17 cellular contexts compared by ENCODE assay signal in the genomic region with DNA sequence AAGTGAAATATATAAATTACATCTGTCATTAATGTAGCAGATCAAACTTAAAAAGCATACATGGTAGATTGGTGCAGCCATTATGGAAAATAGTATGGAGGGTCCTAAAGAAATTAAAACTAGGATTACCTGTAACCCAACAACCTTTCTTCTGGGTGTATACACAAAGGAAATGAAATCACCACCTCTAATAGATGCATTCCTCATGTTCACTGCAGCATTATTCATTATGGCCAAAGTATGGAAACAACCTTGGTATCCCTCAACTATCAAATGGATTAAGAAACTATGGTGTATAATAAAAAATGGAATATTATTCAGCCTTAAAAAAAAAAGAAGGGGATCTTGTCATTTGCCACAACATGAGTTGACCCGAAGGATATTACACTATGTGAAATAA. TPM values are rescaled to one million over a fixed set of nuclear protein-coding genes. Genes with fewer than 3 reads are reported as not detected.
DNase-seq lines count a peak whose midpoint lies in the region; ATAC-seq and TF ChIP-seq lines count a peak whose summit lies in the region.
"Had no signal": no experiment of that assay in that cellular context is flagged by ENCODE, and none has a peak within 500 bp of the region (broad histone marks: within the 10 kb centered on the region; RNA-seq: fewer than 3 reads in every experiment).

No MANE protein-coding gene starts in this region.

- intact Hi-C loops in Calu3 (cut with micrococcal nuclease; ENCODE audit: unreplicated experiment) (no loop called here), PC-9 (cut with micrococcal nuclease; ENCODE audit: unreplicated experiment) (loop anchor here (2.0 to 10.0 kb wide), 3 partner anchors 14 to 368 kb away; a partner anchor contains a TSS), esophagus squamous epithelium (cut with DNase I) (no loop called here)

- H2AFZ ChIP-seq in PC-9 (no peak overlapping the region), smooth muscle cell (ENCODE audit: low read depth) (no peak overlapping the region)

- H3K4me3 Mint-ChIP-seq in Calu3 (ENCODE audit: low read depth, unreplicated experiment), result no peak overlapping the region

- POLR2A ChIA-PET in PC-9 (lab: Charles Lee; ENCODE audit: unreplicated experiment), result no interaction called here

- H3K27me3 Mint-ChIP-seq in Calu3 (ENCODE audit: unreplicated experiment), result no peaks in the 10 kb centered on the region
- H3K27me3 Mint-ChIP-seq: CD4-positive, alpha-beta memory T cell had no signal

- no peak for TF ChIP-seq CTCF in Calu3 (IDR thresholded peaks at IDR 0.05; ENCODE audit: unreplicated experiment)
- TF ChIP-seq CTCF in PC-9 (conservative IDR thresholded peaks at IDR 0.05), result no peak
- TF ChIP-seq CTCF in esophagus squamous epithelium (IDR thresholded peaks at IDR 0.05), result no peak
- TF ChIP-seq CTCF in smooth muscle cell (IDR thresholded peaks at IDR 0.05; ENCODE audit: borderline replicate concordance, insufficient read depth, poor library complexity, severe bottlenecking), result no peak

- no TSS peak for BruUV-seq in Calu3 (replicated peaks; lab: Mats Ljungman, UMichigan)
- no TSS peak for BruUV-seq in PC-9 (replicated peaks; lab: Mats Ljungman, UMichigan)

- TF ChIP-seq POLR2A in esophagus squamous epithelium (IDR thresholded peaks at IDR 0.05), result no peak

- H3K4me3 ChIP-seq in PC-9, result no peak overlapping the region
- no peak overlapping the region for H3K4me3 ChIP-seq in esophagus squamous epithelium
- H3K4me3 ChIP-seq in smooth muscle cell, result no peak overlapping the region
- H3K4me3 ChIP-seq: BLaER1, GM12878, MG63 had no signal

- H3K79me2 ChIP-seq in PC-9 (ENCODE audit: low read depth) (peaks cover 69% of the 10 kb centered on the region), smooth muscle cell (ENCODE audit: low read depth) (peaks cover 100% of the 10 kb centered on the region)

- H3K4me2 ChIP-seq in PC-9 (peak overlapping the region; percentile 61), smooth muscle cell (no peak overlapping the region)
- H3K4me2 ChIP-seq: BLaER1, KMS-11 had no signal

- peaks cover 5% of the 10 kb centered on the region; the same call in 1 of the 2 replicates for H3F3A ChIP-seq in PC-9 (ENCODE audit: insufficient read depth, low read depth)
- H3F3A ChIP-seq in smooth muscle cell (ENCODE audit: low read depth), result no peaks in the 10 kb centered on the region

- H3K36me3 ChIP-seq in PC-9 (ENCODE audit: low read depth) (no peaks in the 10 kb centered on the region), esophagus squamous epithelium (no peaks in the 10 kb centered on the region), smooth muscle cell (ENCODE audit: low read depth) (no peaks in the 10 kb centered on the region)
- H3K36me3 ChIP-seq: BLaER1, MG63 had no signal

- no peaks in the 10 kb centered on the region for H3K9me3 Mint-ChIP-seq in Calu3 (ENCODE audit: low read depth, unreplicated experiment)

- H3K9me3 ChIP-seq in PC-9 (ENCODE audit: insufficient read depth, low read depth), result no peaks in the 10 kb centered on the region
- no peaks in the 10 kb centered on the region for H3K9me3 ChIP-seq in esophagus squamous epithelium
- no peaks in the 10 kb centered on the region for H3K9me3 ChIP-seq in smooth muscle cell (replicated peaks; ENCODE audit: low read depth)
- H3K9me3 ChIP-seq: BLaER1, MG63 had no signal

- H3K9ac ChIP-seq in smooth muscle cell (ENCODE audit: low read depth), result no peak overlapping the region
- H3K9ac ChIP-seq: BLaER1, KMS-11 had no signal

- peaks cover 25% of the 10 kb centered on the region for H3K4me1 ChIP-seq in PC-9 (replicated peaks; ENCODE audit: insufficient read depth)
- H3K4me1 ChIP-seq in esophagus squamous epithelium, result peaks cover 0 to 74% (median 8%) of the 10 kb centered on the region in 3 donors
- H3K4me1 ChIP-seq in smooth muscle cell (ENCODE audit: low read depth), result peaks cover 18% of the 10 kb centered on the region
- H3K4me1 ChIP-seq: BLaER1 had no signal

- ATAC-seq in GM21825 (IDR thresholded peaks at IDR 0.05; ENCODE audit: unreplicated experiment), result no peak
- ATAC-seq in GM21447 (IDR thresholded peaks at IDR 0.05; ENCODE audit: unreplicated experiment), result no peak
- ATAC-seq: GM12878 had no signal

- H3K4me1 Mint-ChIP-seq in Calu3 (ENCODE audit: low read depth, unreplicated experiment), result peaks cover 46% of the 10 kb centered on the region
- H3K4me1 Mint-ChIP-seq: CD4-positive, alpha-beta memory T cell had no signal

- no peaks in the 10 kb centered on the region for H3K27me3 ChIP-seq in PC-9 (ENCODE audit: insufficient read depth, low read depth)
- H3K27me3 ChIP-seq in esophagus squamous epithelium, result no peaks in the 10 kb centered on the region
- no peaks in the 10 kb centered on the region for H3K27me3 ChIP-seq in smooth muscle cell (ENCODE audit: low read depth)
- H3K27me3 ChIP-seq: BLaER1, MG63 had no signal

- no peaks in the 10 kb centered on the region for H4K20me1 ChIP-seq in PC-9 (ENCODE audit: insufficient read depth)
- peaks cover 99% of the 10 kb centered on the region for H4K20me1 ChIP-seq in smooth muscle cell (ENCODE audit: low read depth)

- H3K27ac ChIP-seq in PC-9 (peak overlapping the region; percentile 80), esophagus squamous epithelium (peak overlapping the region in 3 of 4 donors; percentile 69 to 79 (median 74)), smooth muscle cell (ENCODE audit: low read depth) (peak overlapping the region; percentile 74)
- H3K27ac ChIP-seq: BLaER1, KMS-11 had no signal

- CTCF ChIA-PET in Calu3 (lab: Charles Lee), result no interaction called here
- CTCF ChIA-PET in PC-9 (lab: Charles Lee), result no interaction called here

- no peaks in the 10 kb centered on the region for H3K9me2 ChIP-seq in PC-9 (ENCODE audit: insufficient read depth)

- no peak for DNase-seq in Calu3
- peak in 1 of 2 experiments; percentile 51 for DNase-seq in PC-9
- DNase-seq in esophagus squamous epithelium (lab: John Stamatoyannopoulos, UW), result no peak
- DNase-seq in smooth muscle cell (lab: John Stamatoyannopoulos, UW; ENCODE audit: unreplicated experiment), result no peak
- DNase-seq in NCI-H1694 (lab: John Stamatoyannopoulos, UW), result no peak
- DNase-seq: CD4-positive, alpha-beta memory T cell; NCI-H1048; NCI-H1436 treated with DMSO at 0.1 percent for 48 hours; NCI-H2081; NCI-H446 treated with DMSO at 0.1 percent for 48 hours; SHP77 had no signal

- H3K36me3 Mint-ChIP-seq in Calu3 (ENCODE audit: insufficient read depth, unreplicated experiment), result no peaks in the 10 kb centered on the region
- H3K36me3 Mint-ChIP-seq: CD4-positive, alpha-beta memory T cell had no signal

- H3K27ac Mint-ChIP-seq in Calu3 (ENCODE audit: unreplicated experiment), result peak overlapping the region; percentile 55

- WGBS in esophagus squamous epithelium, 2 donors, result 88 to 89% methylated on average over 1 of the region's 1 CpG
- 97% methylated on average over 1 of the region's 1 CpG for WGBS in smooth muscle cell (ENCODE audit: low lambda C conversion rate)

RNA-seq across cellular contexts. Expression of a gene that starts 13.7 kb away (rescaled TPM):
- total RNA-seq in Calu3 (2022) (25.1 and 31.5 TPM in 2 replicates), PC-9 (2021) (35.4 and 46.3 TPM in 2 replicates), esophagus squamous epithelium (10 to 100 TPM; 30.9 to 70.0 (median 42.2) TPM), smooth muscle cell (51.7 and 63.9 TPM in 2 replicates)
- 4.0 and 10.2 TPM in 2 replicates for polyA plus RNA-seq in smooth muscle cell
